Comparison of ENCODE assay signal across 8 cellular contexts in the genomic region with DNA sequence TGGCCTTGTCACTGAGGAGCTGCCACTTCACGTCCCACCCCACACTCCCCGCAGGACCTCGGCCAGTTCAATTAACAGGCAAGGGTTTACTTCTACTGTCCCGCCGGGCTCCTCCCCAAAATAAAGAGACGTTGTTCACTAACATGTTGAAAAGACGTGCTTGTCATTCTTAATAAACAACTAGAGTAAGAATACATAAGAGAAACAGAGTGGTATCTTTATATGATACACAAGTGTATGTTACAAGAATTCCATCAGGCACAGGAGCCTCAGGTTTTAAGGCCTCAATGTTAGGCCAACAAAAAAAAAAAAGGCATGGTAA. TPM values are rescaled to one million over a fixed set of nuclear protein-coding genes. Genes with fewer than 3 reads are reported as not detected.
DNase-seq lines count a peak whose midpoint lies in the region; ATAC-seq and TF ChIP-seq lines count a peak whose summit lies in the region.

No MANE protein-coding gene starts in this region.

- peak overlapping the region; percentile 94 to 98 (median 96) for H3K27ac ChIP-seq in esophagus squamous epithelium
- peak overlapping the region; percentile 93 for H3K27ac ChIP-seq in psoas muscle

- intact Hi-C loops in esophagus squamous epithelium (cut with DNase I): loop anchor here (10.0 kb wide), 1 partner anchor 65 kb away; a partner anchor contains a TSS
- intact Hi-C loops in psoas muscle (cut with DNase I): no loop called here

- TF ChIP-seq CTCF in esophagus squamous epithelium (IDR thresholded peaks at IDR 0.05) (no peak), psoas muscle (IDR thresholded peaks at IDR 0.05) (no peak)

- H3K4me3 Mint-ChIP-seq in T-cell: peak overlapping the region; percentile 84 to 91 (median 89)

- POLR2A ChIA-PET in T-cell (lab: Charles Lee): interaction anchor here (0.5 to 1.2 kb wide), 11 partner anchors 9 to 374 kb away, joined by 3 to 9 read pairs (median 4); a partner anchor contains a TSS

- H3K27ac Mint-ChIP-seq in T-cell: peak overlapping the region; percentile 91 to 93

- TF ChIP-seq POLR2A in esophagus squamous epithelium (IDR thresholded peaks at IDR 0.05): no peak

- H3K9me3 Mint-ChIP-seq in T-cell: no peaks in the 10 kb centered on the region

- ATAC-seq in GM18508 (IDR thresholded peaks at IDR 0.05; ENCODE audit: insufficient read depth, unreplicated experiment): peak; percentile 7
- ATAC-seq in T-cell (replicated peaks in 1 of 4): no peak
- ATAC-seq in psoas muscle: no peak
- no peak for ATAC-seq in GM18498 (IDR thresholded peaks at IDR 0.05; ENCODE audit: unreplicated experiment)
- no peak for ATAC-seq in HG03521 (IDR thresholded peaks at IDR 0.05; ENCODE audit: unreplicated experiment)
- ATAC-seq in GM18868 (IDR thresholded peaks at IDR 0.05; ENCODE audit: unreplicated experiment): no peak

- DNase-seq in T-cell: no peak
- no peak for DNase-seq in esophagus squamous epithelium (lab: John Stamatoyannopoulos, UW)
- DNase-seq in psoas muscle: no peak
- DNase-seq in AG08396 (ENCODE audit: low spot score): no peak

- no peaks in the 10 kb centered on the region for H3K27me3 ChIP-seq in esophagus squamous epithelium
- no peaks in the 10 kb centered on the region for H3K27me3 ChIP-seq in psoas muscle (ENCODE audit: insufficient read depth in 3 of 3, low read length in 2 of 3)

- WGBS in esophagus squamous epithelium, 2 donors: 0 to 3% methylated on average over 7 of the region's 7 CpGs
- 2 to 5% (median 3%) methylated on average over 7 of the region's 7 CpGs for WGBS in psoas muscle, 3 donors

- H3K36me3 ChIP-seq in esophagus squamous epithelium: peaks cover 23 to 84% (median 46%) of the 10 kb centered on the region in 3 donors
- peaks cover 7 to 83% of the 10 kb centered on the region in 2 donors for H3K36me3 ChIP-seq in psoas muscle (ENCODE audit: insufficient read depth in 1 of 2, low read depth in 1 of 2)

- peaks cover 31 to 39% (median 37%) of the 10 kb centered on the region in 3 donors for H3K4me1 Mint-ChIP-seq in T-cell

- H3K9me3 ChIP-seq in esophagus squamous epithelium (no peaks in the 10 kb centered on the region), psoas muscle (no peaks in the 10 kb centered on the region)

- peaks cover 12 to 52% (median 16%) of the 10 kb centered on the region in 3 donors for H3K4me1 ChIP-seq in esophagus squamous epithelium
- H3K4me1 ChIP-seq in psoas muscle: peaks cover 31% of the 10 kb centered on the region

- H3K4me3 ChIP-seq in esophagus squamous epithelium (peak overlapping the region; percentile 69 to 85 (median 76)), psoas muscle (peak overlapping the region; percentile 89)

- peaks cover 30% of the 10 kb centered on the region for H3K36me3 Mint-ChIP-seq in T-cell

- H3K27me3 Mint-ChIP-seq in T-cell: no peaks in the 10 kb centered on the region

- CTCF ChIA-PET in T-cell (lab: Charles Lee): interaction anchor here (0.5 to 1.9 kb wide), 9 partner anchors 8 to 419 kb away, joined by 3 to 26 read pairs (median 4); a partner anchor contains a TSS

RNA-seq across cellular contexts. Expression of a gene that starts 0.3 kb away (rescaled TPM):
- total RNA-seq in T-cell (100 to 1,000 TPM; 110 to 160 (median 149) TPM), esophagus squamous epithelium (100 to 1,000 TPM; 123 to 278 (median 200) TPM), psoas muscle (100 to 1,000 TPM in 3 of 4 donors, 10 to 100 TPM in 1; 82.8 to 259 (median 209) TPM)
- polyA plus RNA-seq in psoas muscle: 100 to 1,000 TPM; 102 to 397 (median 233) TPM

RNA-seq across cellular contexts. Expression of a gene that starts 7.6 kb away (rescaled TPM):
- total RNA-seq in T-cell: 10 to 100 TPM; 62.8 to 92.1 (median 78.1) TPM
- total RNA-seq in esophagus squamous epithelium: 10 to 100 TPM; 50.8 to 88.1 (median 54.1) TPM
- 100 to 1,000 TPM; 100 to 150 (median 112) TPM for total RNA-seq in psoas muscle
- 10 to 100 TPM; 60.6 to 98.8 (median 85.7) TPM for polyA plus RNA-seq in psoas muscle

RNA-seq across cellular contexts. Expression of a gene that starts 11.1 kb away (rescaled TPM):
- total RNA-seq in T-cell (10 to 100 TPM; 20.8 to 35.1 (median 30.3) TPM), esophagus squamous epithelium (10 to 100 TPM; 34.4 to 42.4 (median 37.1) TPM), psoas muscle (10 to 100 TPM in 1 of 4 donors, 1 to 10 TPM in 3; 7.5 to 10.4 (median 9.1) TPM)
- 10 to 100 TPM; 11.0 to 19.9 (median 13.4) TPM for polyA plus RNA-seq in psoas muscle

RNA-seq across cellular contexts. Expression of a gene that starts 22.3 kb away (rescaled TPM):
- 100 to 1,000 TPM; 204 to 300 (median 293) TPM for total RNA-seq in T-cell
- total RNA-seq in esophagus squamous epithelium: 10 to 100 TPM; 27.4 to 78.0 (median 37.6) TPM
- 10 to 100 TPM; 55.1 to 65.7 (median 59.6) TPM for total RNA-seq in psoas muscle
- polyA plus RNA-seq in psoas muscle: 10 to 100 TPM; 30.5 to 49.5 (median 46.9) TPM

RNA-seq across cellular contexts. Expression of a gene that starts 39.5 kb away (rescaled TPM):
- total RNA-seq in T-cell: 10 to 100 TPM; 40.4 to 79.0 (median 73.6) TPM
- total RNA-seq in esophagus squamous epithelium: 10 to 100 TPM in 3 of 4 donors, 1 to 10 TPM in 1; 5.7 to 28.1 (median 16.7) TPM
- total RNA-seq in psoas muscle: 10 to 100 TPM; 11.1 to 17.0 (median 13.7) TPM
- polyA plus RNA-seq in psoas muscle: 1 to 10 TPM; 4.1 to 8.7 (median 8.5) TPM
